1 cellular context compared by ENCODE assay signal in the genomic region with DNA sequence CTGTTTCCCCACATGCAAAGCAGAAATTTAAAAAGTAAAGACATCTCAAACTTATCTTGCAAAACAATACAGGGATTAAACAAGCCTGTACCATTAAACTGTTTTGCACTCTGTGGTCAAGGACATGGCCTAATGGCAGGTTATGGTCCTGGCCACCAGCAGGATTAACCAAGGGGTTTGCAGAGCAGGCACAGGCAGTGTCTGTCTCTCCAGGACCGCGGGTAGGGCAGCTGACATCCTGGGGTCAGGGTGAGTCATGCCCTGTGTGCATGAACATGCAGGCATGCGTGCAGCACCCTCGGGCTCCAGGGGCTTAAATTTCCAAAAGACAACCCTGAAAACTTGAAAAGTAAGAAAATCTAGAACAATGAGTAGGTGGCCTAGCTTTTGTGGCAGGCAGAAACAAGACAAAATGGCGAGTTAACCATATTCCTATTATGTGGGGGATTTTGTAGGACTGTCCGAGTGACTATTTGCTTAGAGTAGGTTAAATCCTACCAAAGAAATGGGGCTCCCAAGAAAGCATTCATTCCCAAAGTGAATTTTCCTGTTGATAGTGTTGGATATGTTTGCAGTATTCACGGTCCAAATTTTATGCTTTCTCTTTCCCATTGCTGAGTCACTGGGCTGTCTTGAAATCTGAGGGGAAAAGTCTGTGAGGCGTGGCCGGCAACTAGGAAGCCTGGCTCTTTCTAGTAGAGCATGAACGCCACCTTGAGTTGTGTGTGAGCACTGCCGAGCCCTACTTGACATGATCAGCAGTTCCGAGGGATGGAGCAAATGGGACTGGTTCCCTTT.
TF ChIP-seq lines count a peak whose summit lies in the region.

No MANE protein-coding gene starts in this region.

TF ChIP-seq in HepG2, 621 proteins besides CTCF, POLR2A, EP300 and RAD21 (continued from another document and continues in another):
- TF ChIP-seq, protein P1, sequence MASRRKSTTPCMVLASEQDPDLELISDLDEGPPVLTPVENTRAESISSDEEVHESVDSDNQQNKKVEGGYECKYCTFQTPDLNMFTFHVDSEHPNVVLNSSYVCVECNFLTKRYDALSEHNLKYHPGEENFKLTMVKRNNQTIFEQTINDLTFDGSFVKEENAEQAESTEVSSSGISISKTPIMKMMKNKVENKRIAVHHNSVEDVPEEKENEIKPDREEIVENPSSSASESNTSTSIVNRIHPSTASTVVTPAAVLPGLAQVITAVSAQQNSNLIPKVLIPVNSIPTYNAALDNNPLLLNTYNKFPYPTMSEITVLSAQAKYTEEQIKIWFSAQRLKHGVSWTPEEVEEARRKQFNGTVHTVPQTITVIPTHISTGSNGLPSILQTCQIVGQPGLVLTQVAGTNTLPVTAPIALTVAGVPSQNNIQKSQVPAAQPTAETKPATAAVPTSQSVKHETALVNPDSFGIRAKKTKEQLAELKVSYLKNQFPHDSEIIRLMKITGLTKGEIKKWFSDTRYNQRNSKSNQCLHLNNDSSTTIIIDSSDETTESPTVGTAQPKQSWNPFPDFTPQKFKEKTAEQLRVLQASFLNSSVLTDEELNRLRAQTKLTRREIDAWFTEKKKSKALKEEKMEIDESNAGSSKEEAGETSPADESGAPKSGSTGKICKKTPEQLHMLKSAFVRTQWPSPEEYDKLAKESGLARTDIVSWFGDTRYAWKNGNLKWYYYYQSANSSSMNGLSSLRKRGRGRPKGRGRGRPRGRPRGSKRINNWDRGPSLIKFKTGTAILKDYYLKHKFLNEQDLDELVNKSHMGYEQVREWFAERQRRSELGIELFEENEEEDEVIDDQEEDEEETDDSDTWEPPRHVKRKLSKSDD (CRISPR knock-in tag; IDR thresholded peaks at IDR 0.05; ENCODE audit: low read depth) = no peak
- TF ChIP-seq ZNF253 (CRISPR knock-in tag; IDR thresholded peaks at IDR 0.05; ENCODE audit: borderline replicate concordance) (no peak), SIX1 (CRISPR knock-in tag; IDR thresholded peaks at IDR 0.05; ENCODE audit: borderline replicate concordance) (no peak; the same call in 1 of the 2 replicates), HNRNPL (IDR thresholded peaks at IDR 0.05; ENCODE audit: low read depth, low read length) (no peak), KLF13 (CRISPR knock-in tag; IDR thresholded peaks at IDR 0.05) (no peak; the same call in 1 of the 2 replicates), ZFP37 (CRISPR knock-in tag; IDR thresholded peaks at IDR 0.05; ENCODE audit: borderline replicate concordance) (no peak), CENPX (CRISPR knock-in tag; IDR thresholded peaks at IDR 0.05) (no peak), ZNF224 (CRISPR knock-in tag; IDR thresholded peaks at IDR 0.05) (0 out of 2 replicates have a peak, but pooled peaks have one; percentile 23), ZNF850 (CRISPR knock-in tag; conservative IDR thresholded peaks at IDR 0.05) (no peak), SAP130 (CRISPR knock-in tag; IDR thresholded peaks at IDR 0.05; ENCODE audit: low read depth) (peak; percentile 94), HCFC1 (IDR thresholded peaks at IDR 0.05; ENCODE audit: low read depth, low read length) (no peak), ZNF350 (CRISPR knock-in tag; IDR thresholded peaks at IDR 0.05; ENCODE audit: borderline replicate concordance, low read depth) (peak; percentile 98), ZNF138 (CRISPR knock-in tag; IDR thresholded peaks at IDR 0.05; ENCODE audit: low read depth) (peak; percentile 90), ZNF629 (CRISPR knock-in tag; conservative IDR thresholded peaks at IDR 0.05) (peak; percentile 38; the same call in 1 of the 2 replicates), GATA4 (IDR thresholded peaks at IDR 0.05; ENCODE audit: borderline replicate concordance, low read depth) (no peak), SALL1 (CRISPR knock-in tag; IDR thresholded peaks at IDR 0.05) (peak; percentile 94)
- TF ChIP-seq, protein P2, sequence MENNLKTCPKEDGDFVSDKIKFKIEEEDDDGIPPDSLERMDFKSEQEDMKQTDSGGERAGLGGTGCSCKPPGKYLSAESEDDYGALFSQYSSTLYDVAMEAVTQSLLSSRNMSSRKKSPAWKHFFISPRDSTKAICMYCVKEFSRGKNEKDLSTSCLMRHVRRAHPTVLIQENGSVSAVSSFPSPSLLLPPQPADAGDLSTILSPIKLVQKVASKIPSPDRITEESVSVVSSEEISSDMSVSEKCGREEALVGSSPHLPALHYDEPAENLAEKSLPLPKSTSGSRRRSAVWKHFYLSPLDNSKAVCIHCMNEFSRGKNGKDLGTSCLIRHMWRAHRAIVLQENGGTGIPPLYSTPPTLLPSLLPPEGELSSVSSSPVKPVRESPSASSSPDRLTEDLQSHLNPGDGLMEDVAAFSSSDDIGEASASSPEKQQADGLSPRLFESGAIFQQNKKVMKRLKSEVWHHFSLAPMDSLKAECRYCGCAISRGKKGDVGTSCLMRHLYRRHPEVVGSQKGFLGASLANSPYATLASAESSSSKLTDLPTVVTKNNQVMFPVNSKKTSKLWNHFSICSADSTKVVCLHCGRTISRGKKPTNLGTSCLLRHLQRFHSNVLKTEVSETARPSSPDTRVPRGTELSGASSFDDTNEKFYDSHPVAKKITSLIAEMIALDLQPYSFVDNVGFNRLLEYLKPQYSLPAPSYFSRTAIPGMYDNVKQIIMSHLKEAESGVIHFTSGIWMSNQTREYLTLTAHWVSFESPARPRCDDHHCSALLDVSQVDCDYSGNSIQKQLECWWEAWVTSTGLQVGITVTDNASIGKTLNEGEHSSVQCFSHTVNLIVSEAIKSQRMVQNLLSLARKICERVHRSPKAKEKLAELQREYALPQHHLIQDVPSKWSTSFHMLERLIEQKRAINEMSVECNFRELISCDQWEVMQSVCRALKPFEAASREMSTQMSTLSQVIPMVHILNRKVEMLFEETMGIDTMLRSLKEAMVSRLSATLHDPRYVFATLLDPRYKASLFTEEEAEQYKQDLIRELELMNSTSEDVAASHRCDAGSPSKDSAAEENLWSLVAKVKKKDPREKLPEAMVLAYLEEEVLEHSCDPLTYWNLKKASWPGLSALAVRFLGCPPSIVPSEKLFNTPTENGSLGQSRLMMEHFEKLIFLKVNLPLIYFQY (CRISPR knock-in tag; IDR thresholded peaks at IDR 0.05; ENCODE audit: borderline replicate concordance) = peak; percentile 48; the same call in 1 of the 2 replicates
- TF ChIP-seq, protein P3, sequence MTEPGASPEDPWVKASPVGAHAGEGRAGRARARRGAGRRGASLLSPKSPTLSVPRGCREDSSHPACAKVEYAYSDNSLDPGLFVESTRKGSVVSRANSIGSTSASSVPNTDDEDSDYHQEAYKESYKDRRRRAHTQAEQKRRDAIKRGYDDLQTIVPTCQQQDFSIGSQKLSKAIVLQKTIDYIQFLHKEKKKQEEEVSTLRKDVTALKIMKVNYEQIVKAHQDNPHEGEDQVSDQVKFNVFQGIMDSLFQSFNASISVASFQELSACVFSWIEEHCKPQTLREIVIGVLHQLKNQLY (CRISPR knock-in tag; IDR thresholded peaks at IDR 0.05) = peak; percentile 99
- TF ChIP-seq, protein P4, sequence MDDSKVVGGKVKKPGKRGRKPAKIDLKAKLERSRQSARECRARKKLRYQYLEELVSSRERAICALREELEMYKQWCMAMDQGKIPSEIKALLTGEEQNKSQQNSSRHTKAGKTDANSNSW (CRISPR knock-in tag; IDR thresholded peaks at IDR 0.05; ENCODE audit: borderline replicate concordance) = 0 out of 2 replicates have a peak, but pooled peaks have one; percentile 29
- TF ChIP-seq, protein P5, sequence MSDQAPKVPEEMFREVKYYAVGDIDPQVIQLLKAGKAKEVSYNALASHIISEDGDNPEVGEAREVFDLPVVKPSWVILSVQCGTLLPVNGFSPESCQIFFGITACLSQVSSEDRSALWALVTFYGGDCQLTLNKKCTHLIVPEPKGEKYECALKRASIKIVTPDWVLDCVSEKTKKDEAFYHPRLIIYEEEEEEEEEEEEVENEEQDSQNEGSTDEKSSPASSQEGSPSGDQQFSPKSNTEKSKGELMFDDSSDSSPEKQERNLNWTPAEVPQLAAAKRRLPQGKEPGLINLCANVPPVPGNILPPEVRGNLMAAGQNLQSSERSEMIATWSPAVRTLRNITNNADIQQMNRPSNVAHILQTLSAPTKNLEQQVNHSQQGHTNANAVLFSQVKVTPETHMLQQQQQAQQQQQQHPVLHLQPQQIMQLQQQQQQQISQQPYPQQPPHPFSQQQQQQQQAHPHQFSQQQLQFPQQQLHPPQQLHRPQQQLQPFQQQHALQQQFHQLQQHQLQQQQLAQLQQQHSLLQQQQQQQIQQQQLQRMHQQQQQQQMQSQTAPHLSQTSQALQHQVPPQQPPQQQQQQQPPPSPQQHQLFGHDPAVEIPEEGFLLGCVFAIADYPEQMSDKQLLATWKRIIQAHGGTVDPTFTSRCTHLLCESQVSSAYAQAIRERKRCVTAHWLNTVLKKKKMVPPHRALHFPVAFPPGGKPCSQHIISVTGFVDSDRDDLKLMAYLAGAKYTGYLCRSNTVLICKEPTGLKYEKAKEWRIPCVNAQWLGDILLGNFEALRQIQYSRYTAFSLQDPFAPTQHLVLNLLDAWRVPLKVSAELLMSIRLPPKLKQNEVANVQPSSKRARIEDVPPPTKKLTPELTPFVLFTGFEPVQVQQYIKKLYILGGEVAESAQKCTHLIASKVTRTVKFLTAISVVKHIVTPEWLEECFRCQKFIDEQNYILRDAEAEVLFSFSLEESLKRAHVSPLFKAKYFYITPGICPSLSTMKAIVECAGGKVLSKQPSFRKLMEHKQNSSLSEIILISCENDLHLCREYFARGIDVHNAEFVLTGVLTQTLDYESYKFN (CRISPR knock-in tag; conservative IDR thresholded peaks at IDR 0.05) = peak; percentile 87
- TF ChIP-seq, protein P6, sequence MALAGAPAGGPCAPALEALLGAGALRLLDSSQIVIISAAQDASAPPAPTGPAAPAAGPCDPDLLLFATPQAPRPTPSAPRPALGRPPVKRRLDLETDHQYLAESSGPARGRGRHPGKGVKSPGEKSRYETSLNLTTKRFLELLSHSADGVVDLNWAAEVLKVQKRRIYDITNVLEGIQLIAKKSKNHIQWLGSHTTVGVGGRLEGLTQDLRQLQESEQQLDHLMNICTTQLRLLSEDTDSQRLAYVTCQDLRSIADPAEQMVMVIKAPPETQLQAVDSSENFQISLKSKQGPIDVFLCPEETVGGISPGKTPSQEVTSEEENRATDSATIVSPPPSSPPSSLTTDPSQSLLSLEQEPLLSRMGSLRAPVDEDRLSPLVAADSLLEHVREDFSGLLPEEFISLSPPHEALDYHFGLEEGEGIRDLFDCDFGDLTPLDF (CRISPR knock-in tag; IDR thresholded peaks at IDR 0.05) = no peak
- TF ChIP-seq, protein P7, sequence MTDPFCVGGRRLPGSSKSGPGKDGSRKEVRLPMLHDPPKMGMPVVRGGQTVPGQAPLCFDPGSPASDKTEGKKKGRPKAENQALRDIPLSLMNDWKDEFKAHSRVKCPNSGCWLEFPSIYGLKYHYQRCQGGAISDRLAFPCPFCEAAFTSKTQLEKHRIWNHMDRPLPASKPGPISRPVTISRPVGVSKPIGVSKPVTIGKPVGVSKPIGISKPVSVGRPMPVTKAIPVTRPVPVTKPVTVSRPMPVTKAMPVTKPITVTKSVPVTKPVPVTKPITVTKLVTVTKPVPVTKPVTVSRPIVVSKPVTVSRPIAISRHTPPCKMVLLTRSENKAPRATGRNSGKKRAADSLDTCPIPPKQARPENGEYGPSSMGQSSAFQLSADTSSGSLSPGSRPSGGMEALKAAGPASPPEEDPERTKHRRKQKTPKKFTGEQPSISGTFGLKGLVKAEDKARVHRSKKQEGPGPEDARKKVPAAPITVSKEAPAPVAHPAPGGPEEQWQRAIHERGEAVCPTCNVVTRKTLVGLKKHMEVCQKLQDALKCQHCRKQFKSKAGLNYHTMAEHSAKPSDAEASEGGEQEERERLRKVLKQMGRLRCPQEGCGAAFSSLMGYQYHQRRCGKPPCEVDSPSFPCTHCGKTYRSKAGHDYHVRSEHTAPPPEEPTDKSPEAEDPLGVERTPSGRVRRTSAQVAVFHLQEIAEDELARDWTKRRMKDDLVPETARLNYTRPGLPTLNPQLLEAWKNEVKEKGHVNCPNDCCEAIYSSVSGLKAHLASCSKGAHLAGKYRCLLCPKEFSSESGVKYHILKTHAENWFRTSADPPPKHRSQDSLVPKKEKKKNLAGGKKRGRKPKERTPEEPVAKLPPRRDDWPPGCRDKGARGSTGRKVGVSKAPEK (CRISPR knock-in tag; IDR thresholded peaks at IDR 0.05; ENCODE audit: borderline replicate concordance) = peak; percentile 97; the same call in 1 of the 2 replicates
- TF ChIP-seq, protein P8, sequence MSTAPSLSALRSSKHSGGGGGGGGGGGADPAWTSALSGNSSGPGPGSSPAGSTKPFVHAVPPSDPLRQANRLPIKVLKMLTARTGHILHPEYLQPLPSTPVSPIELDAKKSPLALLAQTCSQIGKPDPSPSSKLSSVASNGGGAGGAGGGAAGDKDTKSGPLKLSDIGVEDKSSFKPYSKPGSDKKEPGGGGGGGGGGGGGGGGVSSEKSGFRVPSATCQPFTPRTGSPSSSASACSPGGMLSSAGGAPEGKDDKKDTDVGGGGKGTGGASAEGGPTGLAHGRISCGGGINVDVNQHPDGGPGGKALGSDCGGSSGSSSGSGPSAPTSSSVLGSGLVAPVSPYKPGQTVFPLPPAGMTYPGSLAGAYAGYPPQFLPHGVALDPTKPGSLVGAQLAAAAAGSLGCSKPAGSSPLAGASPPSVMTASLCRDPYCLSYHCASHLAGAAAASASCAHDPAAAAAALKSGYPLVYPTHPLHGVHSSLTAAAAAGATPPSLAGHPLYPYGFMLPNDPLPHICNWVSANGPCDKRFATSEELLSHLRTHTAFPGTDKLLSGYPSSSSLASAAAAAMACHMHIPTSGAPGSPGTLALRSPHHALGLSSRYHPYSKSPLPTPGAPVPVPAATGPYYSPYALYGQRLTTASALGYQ (CRISPR knock-in tag; IDR thresholded peaks at IDR 0.05) = peak; percentile 40; the same call in 1 of the 2 replicates
- TF ChIP-seq, protein P9, sequence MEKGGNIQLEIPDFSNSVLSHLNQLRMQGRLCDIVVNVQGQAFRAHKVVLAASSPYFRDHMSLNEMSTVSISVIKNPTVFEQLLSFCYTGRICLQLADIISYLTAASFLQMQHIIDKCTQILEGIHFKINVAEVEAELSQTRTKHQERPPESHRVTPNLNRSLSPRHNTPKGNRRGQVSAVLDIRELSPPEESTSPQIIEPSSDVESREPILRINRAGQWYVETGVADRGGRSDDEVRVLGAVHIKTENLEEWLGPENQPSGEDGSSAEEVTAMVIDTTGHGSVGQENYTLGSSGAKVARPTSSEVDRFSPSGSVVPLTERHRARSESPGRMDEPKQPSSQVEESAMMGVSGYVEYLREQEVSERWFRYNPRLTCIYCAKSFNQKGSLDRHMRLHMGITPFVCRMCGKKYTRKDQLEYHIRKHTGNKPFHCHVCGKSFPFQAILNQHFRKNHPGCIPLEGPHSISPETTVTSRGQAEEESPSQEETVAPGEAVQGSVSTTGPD (CRISPR knock-in tag; IDR thresholded peaks at IDR 0.05) = peak; percentile 96
- TF ChIP-seq, protein P10, sequence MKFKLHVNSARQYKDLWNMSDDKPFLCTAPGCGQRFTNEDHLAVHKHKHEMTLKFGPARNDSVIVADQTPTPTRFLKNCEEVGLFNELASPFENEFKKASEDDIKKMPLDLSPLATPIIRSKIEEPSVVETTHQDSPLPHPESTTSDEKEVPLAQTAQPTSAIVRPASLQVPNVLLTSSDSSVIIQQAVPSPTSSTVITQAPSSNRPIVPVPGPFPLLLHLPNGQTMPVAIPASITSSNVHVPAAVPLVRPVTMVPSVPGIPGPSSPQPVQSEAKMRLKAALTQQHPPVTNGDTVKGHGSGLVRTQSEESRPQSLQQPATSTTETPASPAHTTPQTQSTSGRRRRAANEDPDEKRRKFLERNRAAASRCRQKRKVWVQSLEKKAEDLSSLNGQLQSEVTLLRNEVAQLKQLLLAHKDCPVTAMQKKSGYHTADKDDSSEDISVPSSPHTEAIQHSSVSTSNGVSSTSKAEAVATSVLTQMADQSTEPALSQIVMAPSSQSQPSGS (CRISPR knock-in tag; IDR thresholded peaks at IDR 0.05) = peak; percentile 56; the same call in 1 of the 2 replicates
